In genomic region chr1:217471403-217471802, GRCh38 we compare ENCODE assay signal across 22 cellular contexts.
"Had no signal": no experiment of that assay in that cellular context is flagged by ENCODE, and none has a peak within 500 bp of the region (broad histone marks: within the 10 kb centered on the region; RNA-seq: fewer than 3 reads in every experiment).

No MANE protein-coding gene starts in this region.

- H3K36me3 ChIP-seq: gastrocnemius medialis, ovary, right lobe of liver, thoracic aorta, upper lobe of left lung had no signal

- H3K4me1 ChIP-seq: gastrocnemius medialis, right lobe of liver, tibial nerve, upper lobe of left lung had no signal

- FAIRE-seq: keratinocyte, urothelium cell line had no signal

- H3K27ac ChIP-seq: epithelial cell of prostate, gastrocnemius medialis, ovary, right lobe of liver, thoracic aorta, tibial nerve, upper lobe of left lung had no signal

- H3K9me3 ChIP-seq: gastrocnemius medialis, ovary, right lobe of liver, thoracic aorta had no signal

- H3K27me3 ChIP-seq: gastrocnemius medialis, ovary, right lobe of liver, tibial nerve, upper lobe of left lung had no signal

- DNase-seq: effector CD8-positive, alpha-beta T cell; endodermal cell; foreskin fibroblast; gastrocnemius medialis; head of caudate nucleus; natural killer cell; occipital lobe; ovary; right lobe of liver; small intestine; stimulated activated CD4-positive, alpha-beta T cell treated with anti-CD3 and anti-CD28 coated beads, Interleukin-15, amount 100 ng/mL, for 24 hours; stimulated activated CD4-positive, alpha-beta T cell treated with anti-CD3 and anti-CD28 coated beads, Interleukin-2, amount 100 ng/mL, for 48 hours; stimulated activated naive B cell treated with anti-CD40 and anti-IgM and Interleukin-4, amounts not matched to agents 10 μg/mL and 1 μg/mL and 100 μg/mL, for 72 hours; upper lobe of left lung had no signal

- H3K4me3 ChIP-seq: gastrocnemius medialis, lung, ovary, right lobe of liver, thoracic aorta, tibial nerve, upper lobe of left lung had no signal

- ATAC-seq: esophagus mucosa; gastrocnemius medialis; left lobe of liver; natural killer cell; right lobe of liver; stimulated activated naive B cell treated with anti-CD40 and anti-IgM and Interleukin-4, amounts not matched to agents 10 μg/mL and 1 μg/mL and 100 μg/mL, for 72 hours had no signal
